ENCODE assay signal across 8 cellular contexts in the genomic region with DNA sequence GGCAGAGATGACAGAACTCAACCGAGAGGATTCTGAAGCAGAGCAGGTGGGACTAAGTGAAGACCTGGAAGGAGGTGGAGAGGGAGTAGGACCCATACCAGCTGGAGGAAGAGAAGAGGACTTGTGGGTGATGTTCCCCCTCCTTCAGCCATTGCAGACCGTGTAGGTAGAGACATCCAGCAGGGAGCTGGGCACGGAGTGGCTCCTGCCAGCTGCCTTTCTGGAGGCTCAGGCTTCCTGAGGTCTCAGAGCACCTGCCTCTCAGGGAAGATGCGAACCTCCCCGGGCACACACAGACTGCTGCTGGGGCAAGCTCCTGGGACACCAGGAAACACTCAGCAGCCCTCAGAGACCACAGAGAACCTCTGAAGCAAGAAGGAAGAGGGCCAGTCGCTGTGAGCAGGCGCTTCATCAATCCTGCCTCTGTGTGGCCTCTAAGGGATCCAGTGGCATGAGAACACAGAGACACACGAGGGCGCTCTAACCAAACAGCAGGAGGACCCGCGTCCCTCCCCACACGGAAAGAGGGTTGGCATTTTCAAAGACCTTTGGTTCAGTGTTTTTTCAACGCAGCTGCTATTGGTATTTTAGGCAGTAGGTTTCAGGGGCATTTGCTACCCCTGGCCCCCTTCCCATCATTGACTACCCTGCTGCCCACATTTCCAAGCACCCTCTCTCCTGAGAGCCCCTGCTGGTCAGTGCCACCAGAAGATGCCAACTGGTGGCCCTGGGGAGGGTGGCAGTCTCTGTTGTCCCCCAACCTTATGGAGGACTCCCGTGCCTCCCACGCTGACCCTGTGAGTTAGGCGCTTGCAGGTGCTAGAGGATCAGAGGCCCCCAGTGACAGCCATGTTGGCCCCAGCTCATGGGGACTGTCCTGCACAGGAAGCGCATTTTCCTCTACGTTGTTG.
DNase-seq lines count a peak whose midpoint lies in the region; TF ChIP-seq lines count a peak whose summit lies in the region.

No MANE protein-coding gene starts in this region.

- no peak overlapping the region for H2AFZ ChIP-seq in trophoblast cell (ENCODE audit: insufficient read depth, low read length, poor library complexity)

- H2BK5ac ChIP-seq in trophoblast cell (ENCODE audit: low read depth, low read length, poor library complexity) = no peak overlapping the region

- H3K9me3 Mint-ChIP-seq in type B pancreatic cell = no peaks in the 10 kb centered on the region

- H3K27me3 Mint-ChIP-seq in type B pancreatic cell = peaks cover 32% of the 10 kb centered on the region

- no peak overlapping the region for H3K4ac ChIP-seq in trophoblast cell (ENCODE audit: low read depth, low read length)

- H3K4me1 Mint-ChIP-seq in type B pancreatic cell (ENCODE audit: unreplicated experiment) = peaks cover 3% of the 10 kb centered on the region

- CTCF ChIA-PET in BJ (lab: Yijun Ruan, JAX) = interaction anchor here (0.6 to 4.6 kb wide), 48 partner anchors 8 to 600 kb away, joined by 3 to 60 read pairs (median 4); partner anchors contain the start of gene HIVEP3

- H3K4me1 ChIP-seq in trophoblast cell (ENCODE audit: control insufficient read depth in 1 of 2, insufficient read depth in 2 of 2, low read length in 2 of 2) = no peaks in the 10 kb centered on the region

- in situ Hi-C loops in SK-MEL-5 (cut with HindIII; ENCODE audit: low pct_unique_long_range_greater_than_20kb, low sequenced_read_pairs) = no loop called here

- H3K27ac ChIP-seq in trophoblast cell (ENCODE audit: low read depth, low read length) = no peak overlapping the region

- H3K79me1 ChIP-seq in trophoblast cell (ENCODE audit: low read length) = no peaks in the 10 kb centered on the region

- TF ChIP-seq CTCF in BJ (IDR thresholded peaks at IDR 0.05; ENCODE audit: insufficient read depth, low read depth, low read length) = peak; percentile 96
- peak; percentile 75 for TF ChIP-seq CTCF in GM20000 (IDR thresholded peaks at IDR 0.05; ENCODE audit: extremely low read depth, missing control alignments)
- TF ChIP-seq CTCF in type B pancreatic cell (conservative IDR thresholded peaks at IDR 0.05) = peak; percentile 93

- WGBS in trophoblast cell (ENCODE audit: extremely low coverage, insufficient coverage, insufficient read length) = no CpG with 5 or more reads among the region's 18 CpGs

- H4K8ac ChIP-seq in trophoblast cell (ENCODE audit: low read depth, low read length) = no peak overlapping the region

- H2BK12ac ChIP-seq in trophoblast cell (ENCODE audit: low read length) = no peak overlapping the region

- H3K79me2 ChIP-seq in trophoblast cell (ENCODE audit: control insufficient read depth, insufficient read depth, low read length, poor library complexity) = no peaks in the 10 kb centered on the region

- no peaks in the 10 kb centered on the region for H3K9me3 ChIP-seq in trophoblast cell (ENCODE audit: insufficient read depth, low read depth, low read length)

- H3K4me2 ChIP-seq in trophoblast cell (ENCODE audit: low read length) = no peak overlapping the region

- H3K4me3 Mint-ChIP-seq in type B pancreatic cell = no peak overlapping the region

- H3K14ac ChIP-seq in trophoblast cell (ENCODE audit: low read length) = no peak overlapping the region

- H4K91ac ChIP-seq in trophoblast cell (ENCODE audit: low read depth, low read length) = peak overlapping the region; percentile 7

- H3K36me3 ChIP-seq in BJ (ENCODE audit: control insufficient read depth, insufficient read depth, low read length) = no peaks in the 10 kb centered on the region
- no peaks in the 10 kb centered on the region for H3K36me3 ChIP-seq in trophoblast cell (ENCODE audit: control insufficient read depth in 1 of 2, insufficient read depth in 2 of 2, low read length in 2 of 2)

- H3K27me3 ChIP-seq in BJ (ENCODE audit: control insufficient read depth, insufficient read depth, low read length) (no peaks in the 10 kb centered on the region), trophoblast cell (ENCODE audit: insufficient read depth, low read length) (peaks cover 2% of the 10 kb centered on the region)

- no peak overlapping the region for H2BK120ac ChIP-seq in trophoblast cell (ENCODE audit: insufficient read depth, low read length, poor library complexity)

- no peak overlapping the region for H3K4me3 ChIP-seq in BJ (ENCODE audit: low read depth, low read length)
- no peak overlapping the region for H3K4me3 ChIP-seq in trophoblast cell (ENCODE audit: low read depth, low read length)

- H3K36me3 Mint-ChIP-seq in type B pancreatic cell = no peaks in the 10 kb centered on the region

- DNase-seq in BJ (ENCODE audit: low read depth) (peak; percentile 8), GM20000 (ENCODE audit: low spot score) (peak; percentile 87), MV-4-11 (lab: John Stamatoyannopoulos, UW) (peak; percentile 78), SK-MEL-5 (ENCODE audit: low read depth, low spot score) (peak; percentile 82), glomerular endothelial cell (ENCODE audit: extremely low read depth, low read depth, low spot score) (peak; percentile 48), trophoblast cell (peak; percentile 63 to 88), type B pancreatic cell (ENCODE audit: extremely low spot score, unreplicated experiment) (peak; percentile 81)
- DNase-seq in activated naive CD4-positive, alpha-beta T cell treated with Interleukin-2 at 50 U/mL for 16 hours = peak; percentile 78

- peak overlapping the region; percentile 50 for H2AK5ac ChIP-seq in trophoblast cell (ENCODE audit: low read length)

- H3K27ac Mint-ChIP-seq in type B pancreatic cell = no peak overlapping the region

- H3K23ac ChIP-seq in trophoblast cell (ENCODE audit: low read length) = no peak overlapping the region

- POLR2A ChIA-PET in BJ (lab: Charles Lee) = no interaction called here

- H4K12ac ChIP-seq in trophoblast cell (ENCODE audit: low read depth, low read length) = no peak overlapping the region

- no peak overlapping the region for H3K9ac ChIP-seq in trophoblast cell (ENCODE audit: low read length)

- no peak overlapping the region for H3K18ac ChIP-seq in trophoblast cell (ENCODE audit: low read length)

Comparison
In these comparisons a context has a peak if more than half of its experiments do, and no peak if none do; other contexts are left out.
1. DNase-seq: peak in every context shown above with its lines; median percentile 87 in GM20000; 82 in SK-MEL-5; 81 in type B pancreatic cell; 78 in MV-4-11; 78 in activated naive CD4-positive, alpha-beta T cell treated with Interleukin-2 at 50 U/mL for 16 hours; 76 in trophoblast cell; 48 in glomerular endothelial cell; 8 in BJ.